ENCODE assay signal across 20 cellular contexts in genomic region chr9:14962193-14962899, GRCh38. TPM values are rescaled to one million over a fixed set of nuclear protein-coding genes. Genes with fewer than 3 reads are reported as not detected.
DNase-seq lines count a peak whose midpoint lies in the region; ATAC-seq and TF ChIP-seq lines count a peak whose summit lies in the region.
"Had no signal": no experiment of that assay in that cellular context is flagged by ENCODE, and none has a peak within 500 bp of the region (broad histone marks: within the 10 kb centered on the region; RNA-seq: fewer than 3 reads in every experiment).

No MANE protein-coding gene starts in this region.

- no peaks in the 10 kb centered on the region for H3K27me3 ChIP-seq in A673 (replicated peaks; ENCODE audit: insufficient read depth, low read depth, low read length, poor library complexity)
- no peaks in the 10 kb centered on the region for H3K27me3 ChIP-seq in GM23248 (replicated peaks; ENCODE audit: insufficient read depth)
- H3K27me3 ChIP-seq: gastroesophageal sphincter, thyroid gland had no signal

- no peaks in the 10 kb centered on the region for H3K79me2 ChIP-seq in GM23248 (ENCODE audit: insufficient read depth)

- no peaks in the 10 kb centered on the region for H4K20me1 ChIP-seq in GM23248 (ENCODE audit: insufficient read depth)

- H3K4me1 ChIP-seq in A673 (ENCODE audit: insufficient read depth, low read length, poor library complexity, severe bottlenecking) (peaks cover 34% of the 10 kb centered on the region), GM23248 (ENCODE audit: insufficient read depth) (0 out of 2 replicates have a peak, but pooled peaks cover 12% of the 10 kb centered on the region)
- H3K4me1 ChIP-seq: gastroesophageal sphincter, lower lobe of right lung, thyroid gland had no signal

- H3K4me1 Mint-ChIP-seq in activated naive CD4-positive, alpha-beta T cell treated with anti-CD3 and anti-CD28 coated beads for 36 hours (ENCODE audit: low read depth), result peaks cover 26% of the 10 kb centered on the region
- H3K4me1 Mint-ChIP-seq: central memory CD8-positive, alpha-beta T cell; naive B cell; stimulated activated effector memory CD8-positive, alpha-beta T cell treated with anti-CD3 and anti-CD28 coated beads, Interleukin-12 subunit alpha, Interleukin-12 subunit beta, amount 100 ng/mL, for 72 hours had no signal

- 34 to 46% methylated on average over 4 of the region's 4 CpGs for WGBS in GM23248 (ENCODE audit: low coverage in 1 of 2, low lambda C conversion rate in 2 of 2, missing lambda C conversion rate in 2 of 2), 2 experiments

- POLR2A ChIA-PET in A673 (lab: Charles Lee; ENCODE audit: low non-redundant PET), result no interaction called here

- H3K9me3 Mint-ChIP-seq in activated naive CD4-positive, alpha-beta T cell treated with anti-CD3 and anti-CD28 coated beads for 36 hours, result no peaks in the 10 kb centered on the region

- no peak overlapping the region for H3K4me2 ChIP-seq in GM23248 (ENCODE audit: unreplicated experiment)

- BruUV-seq in A673 (replicated peaks; lab: Mats Ljungman, UMichigan), result no TSS peak

- TF ChIP-seq CTCF in A673 (conservative IDR thresholded peaks at IDR 0.05; ENCODE audit: low read depth, low read length), result no peak
- TF ChIP-seq CTCF in fibroblast of mammary gland (conservative IDR thresholded peaks at IDR 0.05; ENCODE audit: control insufficient read depth, insufficient read depth, low read depth, low read length), result no peak

- intact Hi-C loops in A673 (cut with micrococcal nuclease; ENCODE audit: unreplicated experiment), result no loop called here
- intact Hi-C loops in posterior cingulate gyrus (cut with DNase I), result no loop called here
- intact Hi-C loops in activated naive CD4-positive, alpha-beta T cell treated with anti-CD3 and anti-CD28 coated beads for 36 hours (cut with micrococcal nuclease), result no loop called here

- peak; percentile 71 for DNase-seq in A673 (ENCODE audit: low spot score)
- peak; percentile 28 for DNase-seq in GM23248
- DNase-seq in SK-N-MC (ENCODE audit: low read depth, low spot score), result no peak
- peak; percentile 58 for DNase-seq in fibroblast of mammary gland (ENCODE audit: low read depth)
- DNase-seq in NCI-H748 (lab: John Stamatoyannopoulos, UW; ENCODE audit: unreplicated experiment), result no peak
- no peak for DNase-seq in posterior cingulate gyrus
- no peak for DNase-seq in activated naive CD4-positive, alpha-beta T cell treated with anti-CD3 and anti-CD28 coated beads for 36 hours
- DNase-seq: activated T-cell treated with anti-CD3 and anti-CD28 coated beads, Interleukin-2, amount 50 U/mL, for 48 hours; AML-193; COR-L47; effector memory CD8-positive, alpha-beta T cell; lower lobe of right lung; naive B cell; NCI-H187; NCI-H510A; thyroid gland had no signal

- H3K9me3 ChIP-seq in A673 (ENCODE audit: low read depth, low read length, poor library complexity, severe bottlenecking), result no peaks in the 10 kb centered on the region
- H3K9me3 ChIP-seq in GM23248 (ENCODE audit: low read depth), result no peaks in the 10 kb centered on the region
- no peaks in the 10 kb centered on the region for H3K9me3 ChIP-seq in SK-N-MC (ENCODE audit: low read depth, low read length)
- H3K9me3 ChIP-seq: gastroesophageal sphincter, lower lobe of right lung, thyroid gland had no signal

- no peak overlapping the region for H3K4me3 Mint-ChIP-seq in activated naive CD4-positive, alpha-beta T cell treated with anti-CD3 and anti-CD28 coated beads for 36 hours
- H3K4me3 Mint-ChIP-seq: central memory CD8-positive, alpha-beta T cell; naive B cell; stimulated activated effector memory CD8-positive, alpha-beta T cell treated with anti-CD3 and anti-CD28 coated beads, Interleukin-12 subunit alpha, Interleukin-12 subunit beta, amount 100 ng/mL, for 72 hours had no signal

- peak overlapping the region; percentile 86 for H3K27ac ChIP-seq in A673 (ENCODE audit: low read depth, low read length, poor library complexity, severe bottlenecking)
- no peak overlapping the region for H3K27ac ChIP-seq in GM23248
- H3K27ac ChIP-seq in SK-N-MC, result peak overlapping the region; percentile 66
- H3K27ac ChIP-seq: gastroesophageal sphincter, lower lobe of right lung, thyroid gland had no signal

- H3K4me3 ChIP-seq in A673 (ENCODE audit: low read depth, low read length, poor library complexity, severe bottlenecking) (no peak overlapping the region), GM23248 (no peak overlapping the region), SK-N-MC (peak overlapping the region; percentile 25; the same call in 1 of the 2 replicates), fibroblast of mammary gland (ENCODE audit: control insufficient read depth, low read depth, low read length) (no peak overlapping the region)
- H3K4me3 ChIP-seq: gastroesophageal sphincter, lower lobe of right lung, thyroid gland had no signal

- H3K27me3 Mint-ChIP-seq in activated naive CD4-positive, alpha-beta T cell treated with anti-CD3 and anti-CD28 coated beads for 36 hours (ENCODE audit: low read depth), result no peaks in the 10 kb centered on the region

- no peaks in the 10 kb centered on the region for H3F3A ChIP-seq in GM23248 (ENCODE audit: insufficient read depth)

- ATAC-seq in GM21381 (IDR thresholded peaks at IDR 0.05; ENCODE audit: unreplicated experiment), result no peak
- ATAC-seq: effector memory CD8-positive, alpha-beta T cell; gastroesophageal sphincter; lower lobe of right lung; stimulated activated effector memory CD8-positive, alpha-beta T cell treated with anti-CD3 and anti-CD28 coated beads, Interleukin-12 subunit alpha, Interleukin-12 subunit beta, amount 100 ng/mL, for 72 hours had no signal

- H3K27ac Mint-ChIP-seq in activated naive CD4-positive, alpha-beta T cell treated with anti-CD3 and anti-CD28 coated beads for 36 hours, result no peak overlapping the region
- H3K27ac Mint-ChIP-seq: effector memory CD8-positive, alpha-beta T cell; naive B cell; stimulated activated effector memory CD8-positive, alpha-beta T cell treated with anti-CD3 and anti-CD28 coated beads, Interleukin-12 subunit alpha, Interleukin-12 subunit beta, amount 100 ng/mL, for 72 hours had no signal

- H3K9ac ChIP-seq in GM23248 (no peak overlapping the region), SK-N-MC (ENCODE audit: insufficient read length) (peak overlapping the region; percentile 28)

- H3K36me3 ChIP-seq in A673 (ENCODE audit: insufficient read depth, low read length, poor library complexity, severe bottlenecking) (no peaks in the 10 kb centered on the region), GM23248 (ENCODE audit: low read depth) (no peaks in the 10 kb centered on the region), SK-N-MC (ENCODE audit: insufficient read depth, low read length) (peaks cover 13% of the 10 kb centered on the region)
- H3K36me3 ChIP-seq: gastroesophageal sphincter, lower lobe of right lung, thyroid gland had no signal

- no peak overlapping the region for H2AFZ ChIP-seq in GM23248

- no peaks in the 10 kb centered on the region for H3K9me2 ChIP-seq in GM23248 (ENCODE audit: insufficient read depth)

- in situ Hi-C loops in GM23248 (cut with MboI), result no loop called here

- no peaks in the 10 kb centered on the region for H3K36me3 Mint-ChIP-seq in activated naive CD4-positive, alpha-beta T cell treated with anti-CD3 and anti-CD28 coated beads for 36 hours (ENCODE audit: low read depth)
- H3K36me3 Mint-ChIP-seq: naive B cell; stimulated activated effector memory CD8-positive, alpha-beta T cell treated with anti-CD3 and anti-CD28 coated beads, Interleukin-12 subunit alpha, Interleukin-12 subunit beta, amount 100 ng/mL, for 72 hours had no signal

- CTCF ChIA-PET in A673 (lab: Charles Lee), result no interaction called here
- CTCF ChIA-PET in activated naive CD4-positive, alpha-beta T cell treated with anti-CD3 and anti-CD28 coated beads for 36 hours (lab: Charles Lee), result interaction anchor here (1.4 kb wide), 1 partner anchor 173 kb away, joined by 3 read pairs; no protein-coding TSS in a partner anchor

RNA-seq across cellular contexts. Expression of gene FREM1, which starts 52.1 kb away (rescaled TPM):
- total RNA-seq in A673 (2021), result 4.2 and 5.1 TPM in 2 replicates
- 0.11 and 0.51 TPM in 2 replicates for total RNA-seq in GM23248 (2014; rRNA removed; shearing (Covaris generic))
- polyA plus RNA-seq in GM23248 (2016; fragmentation: Nextera tagmentation; extraction: Ambion mirVana), result 0.25 and 0.31 TPM in 2 replicates
- total RNA-seq in activated naive CD4-positive, alpha-beta T cell treated with anti-CD3 and anti-CD28 coated beads for 36 hours, result not detected

Comparison
In these comparisons a context has a peak if more than half of its experiments do, and no peak if none do; other contexts are left out.
1. DNase-seq: peak in A673 (single experiment), GM23248 (single experiment) and fibroblast of mammary gland (single experiment); none in SK-N-MC (single experiment), NCI-H748 (single experiment), posterior cingulate gyrus (0 of 10) and activated naive CD4-positive, alpha-beta T cell treated with anti-CD3 and anti-CD28 coated beads for 36 hours (single experiment).